Comparison of ENCODE assay signal across 8 cellular contexts in genomic region chr22:50305658-50306566, GRCh38. TPM values are rescaled to one million over a fixed set of nuclear protein-coding genes. Genes with fewer than 3 reads are reported as not detected.
DNase-seq lines count a peak whose midpoint lies in the region; ATAC-seq and TF ChIP-seq lines count a peak whose summit lies in the region.

No MANE protein-coding gene starts in this region.

- no peak for ATAC-seq in stimulated activated naive CD8-positive, alpha-beta T cell treated with anti-CD3 and anti-CD28 coated beads, Interleukin-15, Interleukin-2, amounts not matched to agents 100 U/mL and 50 U/mL, for 24 hours

- peak overlapping the region; percentile 83 to 98 for H3K27ac ChIP-seq in coronary artery

- no peak for TF ChIP-seq CTCF in coronary artery (IDR thresholded peaks at IDR 0.05)

- peak overlapping the region; percentile 96 for H3K4me3 ChIP-seq in coronary artery

- DNase-seq in GF-D8 (lab: John Stamatoyannopoulos, UW) (peak; percentile 29), HUDEP-2 (lab: John Stamatoyannopoulos, UW; ENCODE audit: unreplicated experiment in 76 of 76) (peak in 66 of 76 experiments; percentile 3 to 86 (median 57)), RPMI8226 (peak; percentile 69), coronary artery (ENCODE audit: low spot score) (peak; percentile 93), left kidney (ENCODE audit: low read depth, low spot score) (peak; percentile 96), cerebellum (ENCODE audit: low spot score) (no peak)
- peak; percentile 35 for DNase-seq in stimulated activated naive CD8-positive, alpha-beta T cell treated with anti-CD3 and anti-CD28 coated beads, Interleukin-15, Interleukin-2, amounts not matched to agents 100 U/mL and 50 U/mL, for 24 hours
- DNase-seq in stimulated activated CD4-positive, alpha-beta T cell treated with anti-CD3 and anti-CD28 coated beads, Interleukin-2, amount 100 ng/mL, for 24 hours = no peak

RNA-seq across cellular contexts. Expression of gene PLXNB2, which starts 1.5 kb away (rescaled TPM):
- 102 TPM for total RNA-seq in cerebellum

RNA-seq across cellular contexts. Expression of gene DENND6B, which starts 20.9 kb away (rescaled TPM):
- 19.6 TPM for total RNA-seq in cerebellum

RNA-seq across cellular contexts. Expression of gene MAPK11, which starts 35.7 kb away (rescaled TPM):
- 8.4 TPM for total RNA-seq in cerebellum

RNA-seq across cellular contexts. Expression of gene PPP6R2, which starts 37.2 kb away (rescaled TPM):
- total RNA-seq in cerebellum = 49.8 TPM

RNA-seq across cellular contexts. Expression of gene MAPK12, which starts 44.4 kb away (rescaled TPM):
- total RNA-seq in cerebellum = 6.1 TPM

Comparison
In these comparisons a context has a peak if more than half of its experiments do, and no peak if none do; other contexts are left out.
1. DNase-seq: peak in GF-D8 (single experiment), HUDEP-2 (66 of 76), RPMI8226 (single experiment), coronary artery (single experiment), left kidney (single experiment) and stimulated activated naive CD8-positive, alpha-beta T cell treated with anti-CD3 and anti-CD28 coated beads, Interleukin-15, Interleukin-2, amounts not matched to agents 100 U/mL and 50 U/mL, for 24 hours (single experiment); none in cerebellum (single experiment) and stimulated activated CD4-positive, alpha-beta T cell treated with anti-CD3 and anti-CD28 coated beads, Interleukin-2, amount 100 ng/mL, for 24 hours (0 of 2).